In the genomic region with DNA sequence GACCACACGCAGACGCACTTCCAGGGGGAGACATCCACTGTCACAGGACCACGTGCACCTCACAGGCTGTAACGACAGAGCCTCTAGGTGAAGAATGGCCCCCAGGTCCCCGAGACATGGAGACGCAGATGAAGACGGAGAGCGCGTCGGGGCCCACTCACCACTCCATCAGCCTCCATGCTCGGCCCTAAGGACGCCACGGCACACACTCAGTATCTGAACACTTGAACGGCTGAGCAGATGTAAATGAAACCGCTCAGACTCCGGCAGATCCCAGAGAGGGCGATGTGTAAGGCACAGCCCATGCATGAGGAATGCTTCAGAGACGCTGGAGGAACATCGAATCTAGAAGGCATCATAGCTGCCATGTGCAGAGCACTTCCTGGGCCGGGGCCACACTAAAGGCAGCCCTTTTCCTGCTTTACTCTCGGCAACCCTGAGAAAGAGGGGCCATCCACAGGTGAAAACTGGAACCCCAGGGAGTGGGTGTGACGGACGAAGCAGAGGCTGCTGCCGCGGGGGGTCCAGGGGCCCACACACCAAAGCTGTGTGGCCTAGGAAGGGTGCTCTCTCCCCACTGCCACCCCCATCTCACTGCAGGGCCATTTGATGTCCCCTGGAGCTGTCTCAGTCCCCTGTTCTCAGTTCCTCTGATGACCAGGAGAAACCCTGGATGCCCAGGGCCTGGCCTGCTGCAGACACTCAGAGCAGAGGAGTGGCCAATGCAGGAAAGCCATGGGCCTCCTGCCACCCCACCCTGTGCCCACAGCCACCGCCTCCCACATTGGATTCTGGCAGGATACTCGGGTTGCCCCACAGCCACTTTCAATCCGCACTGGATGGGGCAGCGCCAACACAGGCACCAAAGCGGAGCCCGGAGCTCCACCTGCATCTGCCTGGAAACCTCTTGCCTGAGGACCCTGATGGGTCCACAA, we compare ENCODE assay signal across 19 cellular contexts.
DNase-seq lines count a peak whose midpoint lies in the region; ATAC-seq, FAIRE-seq and TF ChIP-seq lines count a peak whose summit lies in the region.
"Had no signal": no experiment of that assay in that cellular context is flagged by ENCODE, and none has a peak within 500 bp of the region (broad histone marks: within the 10 kb centered on the region; RNA-seq: fewer than 3 reads in every experiment).

No MANE protein-coding gene starts in this region.

- H3K4me3 ChIP-seq in kidney (ENCODE audit: low read length in 2 of 2), result no peak overlapping the region
- H3K4me3 ChIP-seq: K562 had no signal

- peak; percentile 39 for DNase-seq in activated effector memory CD4-positive, alpha-beta T cell treated with anti-CD3 and anti-CD28 coated beads, Interleukin-2, amount 50 U/mL, for 16 hours
- DNase-seq in activated effector memory CD4-positive, alpha-beta T cell treated with Interleukin-2 at 50 U/mL for 16 hours, result no peak
- no peak for DNase-seq in CD4-positive, alpha-beta T cell
- DNase-seq in kidney, result peak; percentile 58
- peak; percentile 63 for DNase-seq in posterior vena cava (ENCODE audit: low spot score)
- DNase-seq in GM13977 (ENCODE audit: low spot score), result no peak
- no peak for DNase-seq in anterior cingulate cortex (lab: John Stamatoyannopoulos, UW)
- DNase-seq: 8988T, DMS79 treated with DMSO at 0.1 percent for 48 hours, HFFc6, NCI-H1436, NCI-H2029 treated with DMSO at 0.1 percent for 48 hours, NCI-H510A treated with DMSO at 0.1 percent for 48 hours had no signal

- no peaks in the 10 kb centered on the region for H3K36me3 ChIP-seq in kidney (ENCODE audit: control insufficient read depth in 1 of 2, insufficient read depth in 2 of 2, low read length in 2 of 2)

- no peak overlapping the region for H3K27ac ChIP-seq in CD4-positive, alpha-beta T cell (ENCODE audit: low read depth, low read length)
- no peak overlapping the region for H3K27ac ChIP-seq in kidney (ENCODE audit: low read depth in 2 of 2, low read length in 2 of 2)
- H3K27ac ChIP-seq: HL-60 had no signal

- intact Hi-C loops in CD4-positive, alpha-beta T cell (cut with DNase I, micrococcal nuclease), result no loop called here
- intact Hi-C loops in kidney (cut with DNase I) (no loop called here), posterior vena cava (cut with DNase I) (no loop called here)

- POLR2A ChIA-PET in CD4-positive, alpha-beta T cell (lab: Charles Lee), result no interaction called here

- H3K4me1 ChIP-seq in kidney (ENCODE audit: control insufficient read depth in 1 of 2, insufficient read depth in 1 of 2, low read depth in 1 of 2, low read length in 2 of 2), result peaks cover 2 to 4% of the 10 kb centered on the region in 2 donors
- H3K4me1 ChIP-seq: Peyer's patch had no signal

- no peak overlapping the region for H3K9ac ChIP-seq in kidney (ENCODE audit: low read length in 2 of 2)

- H3K4me1 Mint-ChIP-seq in CD4-positive, alpha-beta T cell (ENCODE audit: low read depth), result peaks cover 32% of the 10 kb centered on the region

- no peaks in the 10 kb centered on the region for H3K27me3 Mint-ChIP-seq in CD4-positive, alpha-beta T cell

- H3K27ac Mint-ChIP-seq in CD4-positive, alpha-beta T cell, result no peak overlapping the region
- H3K27ac Mint-ChIP-seq: HFFc6 had no signal

- FAIRE-seq in kidney (lab: Jason Lieb, UNC), result no peak
- FAIRE-seq: D721Med, G401.6, K562 had no signal

- in situ Hi-C loops in GM13977 (cut with MboI; ENCODE audit: low pct_unique_long_range_greater_than_20kb, low sequenced_read_pairs, unreplicated experiment), result no loop called here

- CTCF ChIA-PET in CD4-positive, alpha-beta T cell (lab: Charles Lee), result no interaction called here

- ATAC-seq in CD4-positive, alpha-beta T cell (ENCODE audit: poor library complexity), result peak; percentile 49
- no peak for ATAC-seq in GM21528 (IDR thresholded peaks at IDR 0.05; ENCODE audit: low FRiP score, unreplicated experiment)

- H3K36me3 Mint-ChIP-seq in CD4-positive, alpha-beta T cell (ENCODE audit: low read depth), result peaks cover 13% of the 10 kb centered on the region

- H3K9me3 Mint-ChIP-seq in CD4-positive, alpha-beta T cell, result no peaks in the 10 kb centered on the region

- no peaks in the 10 kb centered on the region for H3K9me3 ChIP-seq in CD4-positive, alpha-beta T cell (ENCODE audit: control insufficient read depth, low read length)
- no peaks in the 10 kb centered on the region for H3K9me3 ChIP-seq in kidney (ENCODE audit: control insufficient read depth in 1 of 2, low read length in 2 of 2)
- H3K9me3 ChIP-seq: Peyer's patch had no signal

- H3K4me3 Mint-ChIP-seq in CD4-positive, alpha-beta T cell, result no peak overlapping the region
- H3K4me3 Mint-ChIP-seq: HFFc6 had no signal

- H3K27me3 ChIP-seq in CD4-positive, alpha-beta T cell (ENCODE audit: control insufficient read depth, insufficient read depth, low read length), result no peaks in the 10 kb centered on the region
- H3K27me3 ChIP-seq: Peyer's patch had no signal

- TF ChIP-seq CTCF in CD4-positive, alpha-beta T cell (IDR thresholded peaks at IDR 0.05), result no peak
- no peak for TF ChIP-seq CTCF in kidney (IDR thresholded peaks at IDR 0.05; ENCODE audit: borderline replicate concordance, extremely low read depth, insufficient read depth)
- TF ChIP-seq CTCF in GM13977 (IDR thresholded peaks at IDR 0.05; ENCODE audit: extremely low read depth, insufficient read depth, missing control alignments), result no peak

Comparison
In these comparisons a context has a peak if more than half of its experiments do, and no peak if none do; other contexts are left out.
1. DNase-seq: peak in activated effector memory CD4-positive, alpha-beta T cell treated with anti-CD3 and anti-CD28 coated beads, Interleukin-2, amount 50 U/mL, for 16 hours (single experiment), kidney (single experiment) and posterior vena cava (single experiment); none in activated effector memory CD4-positive, alpha-beta T cell treated with Interleukin-2 at 50 U/mL for 16 hours (single experiment), CD4-positive, alpha-beta T cell (0 of 10), GM13977 (single experiment) and anterior cingulate cortex (0 of 58).